In genomic region chr1:153536618-153537375, GRCh38 we compare ENCODE assay signal across 6 cellular contexts. TPM values are rescaled to one million over a fixed set of nuclear protein-coding genes. Genes with fewer than 3 reads are reported as not detected.
DNase-seq lines count a peak whose midpoint lies in the region; ATAC-seq and TF ChIP-seq lines count a peak whose summit lies in the region.

No MANE protein-coding gene starts in this region.

- H3K27me3 ChIP-seq in PC-3 (ENCODE audit: low read length) (no peaks in the 10 kb centered on the region), spleen (replicated peaks in 1 of 7) (no peaks in the 10 kb centered on the region), HAP-1 (ENCODE audit: low read depth) (no peaks in the 10 kb centered on the region)

- in situ Hi-C loops in HAP-1 (cut with MboI; ENCODE audit: low sequenced_read_pairs), result no loop called here

- intact Hi-C loops in PC-3 (cut with micrococcal nuclease) (no loop called here), spleen (cut with DNase I; ENCODE audit: low total_unique reads) (no loop called here)

- peaks cover 10% of the 10 kb centered on the region for H3F3A ChIP-seq in PC-3 (ENCODE audit: low read length, unreplicated experiment)

- H2AFZ ChIP-seq in PC-3 (ENCODE audit: low read length), result 0 out of 2 replicates have a peak overlapping the region, but pooled peaks have one; percentile 8

- H3K4me3 ChIP-seq in PC-3 (ENCODE audit: low read length) (peak overlapping the region; percentile 47), epithelial cell of proximal tubule (ENCODE audit: low read depth, low read length) (peak overlapping the region; percentile 89), spleen (peak overlapping the region in 6 of 8 donors; percentile 56 to 84 (median 68)), HAP-1 (no peak overlapping the region)

- peak overlapping the region; percentile 78 for H3K4me2 ChIP-seq in PC-3 (ENCODE audit: low read length)

- CTCF ChIA-PET in PC-3 (lab: Charles Lee), result interaction anchor here (0.5 to 1.1 kb wide), 2 partner anchors 31 to 89 kb away, joined by 3 read pairs; no protein-coding TSS in a partner anchor

- H3K4me1 ChIP-seq in PC-3 (ENCODE audit: insufficient read depth, low read length) (peaks cover 81% of the 10 kb centered on the region), spleen (peaks cover 31 to 78% (median 66%) of the 10 kb centered on the region in 6 donors), HAP-1 (peaks cover 13% of the 10 kb centered on the region)

- no peak for TF ChIP-seq POLR2A in spleen (IDR thresholded peaks at IDR 0.05)

- WGBS in spleen, 5 donors, result 66 to 82% (median 71%) methylated on average over 10 of the region's 10 CpGs

- H3K9me2 ChIP-seq in PC-3 (replicated peaks; ENCODE audit: low read length), result no peaks in the 10 kb centered on the region

- H3K36me3 ChIP-seq in PC-3 (ENCODE audit: low read depth, low read length) (peaks cover 12% of the 10 kb centered on the region), spleen (peaks cover 0 to 12% (median 0%) of the 10 kb centered on the region in 6 donors), HAP-1 (replicated peaks) (no peaks in the 10 kb centered on the region)

- BruUV-seq in PC-3 (replicated peaks; lab: Mats Ljungman, UMichigan), result no TSS peak

- peak; percentile 5 for ATAC-seq in PC-3
- ATAC-seq in GM21825 (IDR thresholded peaks at IDR 0.05; ENCODE audit: unreplicated experiment), result no peak

- peak overlapping the region; percentile 80 for H3K9ac ChIP-seq in PC-3 (ENCODE audit: low read length)

- H3K27ac ChIP-seq in PC-3 (ENCODE audit: low read length) (peak overlapping the region; percentile 97), spleen (peak overlapping the region; percentile 88 to 99 (median 95))

- H4K20me1 ChIP-seq in PC-3 (ENCODE audit: low read length), result 0 out of 2 replicates have a peak, but pooled peaks cover 3% of the 10 kb centered on the region

- H3K9me3 ChIP-seq in PC-3 (ENCODE audit: low read length) (no peaks in the 10 kb centered on the region), spleen (no peaks in the 10 kb centered on the region), HAP-1 (no peaks in the 10 kb centered on the region)

- TF ChIP-seq CTCF in PC-3 (conservative IDR thresholded peaks at IDR 0.05; ENCODE audit: low read depth, low read length) (no peak), epithelial cell of proximal tubule (conservative IDR thresholded peaks at IDR 0.05; ENCODE audit: low read depth, low read length) (no peak), spleen (IDR thresholded peaks at IDR 0.05 in 8 of 11, conservative IDR thresholded peaks at IDR 0.05 in 3 of 11) (no peak)

- DNase-seq in PC-3 (peak; percentile 68), epithelial cell of proximal tubule (ENCODE audit: low read depth) (no peak), spleen (peak; percentile 74), HAP-1 (ENCODE audit: low spot score in 2 of 2) (no peak), superior temporal gyrus (ENCODE audit: extremely low spot score) (no peak)

- H3K79me2 ChIP-seq in PC-3 (ENCODE audit: low read length), result peaks cover 27% of the 10 kb centered on the region

- POLR2A ChIA-PET in PC-3 (lab: Charles Lee; ENCODE audit: unreplicated experiment), result interaction anchor here (0.6 kb wide), 2 partner anchors 8 to 30 kb away, joined by 3 read pairs; no protein-coding TSS in a partner anchor

RNA-seq across cellular contexts. Expression of gene S100A6, which starts 1.0 kb away (rescaled TPM):
- total RNA-seq in PC-3 (2014; rRNA removed) (1,818 and 2,572 TPM in 2 replicates), epithelial cell of proximal tubule (1,217 and 1,569 TPM in 2 replicates), spleen (100 to 1,000 TPM; 121 to 403 (median 193) TPM)
- 100 to 1,000 TPM; 578 to 779 (median 653) TPM for polyA plus RNA-seq in spleen

RNA-seq across cellular contexts. Expression of gene S100A5, which starts 3.9 kb away (rescaled TPM):
- 2.5 and 6.3 TPM in 2 replicates for total RNA-seq in PC-3 (2014; rRNA removed)
- total RNA-seq in epithelial cell of proximal tubule, result 2.7 and 4.0 TPM in 2 replicates
- 1 to 10 TPM in 1 of 7 donors, not detected in 6; 2.8 TPM for total RNA-seq in spleen
- under 1 TPM in 2 of 3 donors, not detected in 1; 0.32 to 0.46 TPM for polyA plus RNA-seq in spleen

RNA-seq across cellular contexts. Expression of gene S100A4, which starts 8.8 kb away (rescaled TPM):
- total RNA-seq in PC-3 (2014; rRNA removed) (32.2 and 55.8 TPM in 2 replicates), epithelial cell of proximal tubule (31.2 and 33.8 TPM in 2 replicates), spleen (100 to 1,000 TPM; 161 to 521 (median 309) TPM)
- 100 to 1,000 TPM; 309 to 755 (median 572) TPM for polyA plus RNA-seq in spleen

RNA-seq across cellular contexts. Expression of gene S100A3, which starts 12.3 kb away (rescaled TPM):
- 4.6 and 7.9 TPM in 2 replicates for total RNA-seq in PC-3 (2014; rRNA removed)
- total RNA-seq in epithelial cell of proximal tubule, result 10.2 and 27.6 TPM in 2 replicates
- 1 to 10 TPM in 2 of 7 donors, under 1 TPM in 1, not detected in 4; 0.44 to 1.3 (median 1.0) TPM for total RNA-seq in spleen
- 1 to 10 TPM; 1.1 to 2.6 (median 2.2) TPM for polyA plus RNA-seq in spleen

RNA-seq across cellular contexts. Expression of gene S100A2, which starts 28.8 kb away (rescaled TPM):
- total RNA-seq in PC-3 (2014; rRNA removed) (358 and 373 TPM in 2 replicates), epithelial cell of proximal tubule (24.8 and 25.6 TPM in 2 replicates), spleen (under 1 TPM in 2 of 7 donors, not detected in 5; 0.60 to 0.97 TPM)
- 1 to 10 TPM in 2 of 3 donors, under 1 TPM in 1; 0.61 to 5.2 (median 2.8) TPM for polyA plus RNA-seq in spleen

Comparison
In these comparisons a context has a peak if more than half of its experiments do, and no peak if none do; other contexts are left out.
1. DNase-seq: peak in PC-3 (single experiment) and spleen (single experiment); none in epithelial cell of proximal tubule (single experiment), HAP-1 (0 of 2) and superior temporal gyrus (single experiment).